ENCODE assay signal across 17 cellular contexts in genomic region chr2:46117379-46117778, GRCh38.
A peak's percentile ranks its signal among the peaks of the same experiment; 100 is the strongest.
DNase-seq lines count a peak whose midpoint lies in the region; ATAC-seq, FAIRE-seq and TF ChIP-seq lines count a peak whose summit lies in the region.
"Had no signal": no experiment of that assay in that cellular context is flagged by ENCODE, and none has a peak within 500 bp of the region (broad histone marks: within the 10 kb centered on the region; RNA-seq: fewer than 3 reads in every experiment).

No MANE protein-coding gene starts in this region.

- intact Hi-C loops in mammary epithelial cell (cut with micrococcal nuclease) = loop anchor here (1.0 kb wide), 1 partner anchor 19 kb away; no protein-coding TSS in a partner anchor
- intact Hi-C loops in left lung (cut with DNase I) = no loop called here
- intact Hi-C loops in pancreas (cut with DNase I) = no loop called here
- intact Hi-C loops in prostate gland (cut with DNase I) = no loop called here

- FAIRE-seq in pancreas (lab: Jason Lieb, UNC) = no peak

- WGBS in mammary epithelial cell (ENCODE audit: low coverage, missing lambda C conversion rate) = 15% methylated on average over 2 of the region's 2 CpGs
- WGBS in pancreas, 2 donors = 91 to 98% methylated on average over 2 of the region's 2 CpGs
- 93% methylated on average over 2 of the region's 2 CpGs for WGBS in prostate gland

- no peaks in the 10 kb centered on the region for H3K36me3 Mint-ChIP-seq in endothelial cell (ENCODE audit: low read depth, unreplicated experiment)

- BruUV-seq in mammary epithelial cell (replicated peaks; lab: Mats Ljungman, UMichigan) = no TSS peak

- H3K36me3 ChIP-seq in mammary epithelial cell (ENCODE audit: insufficient read depth, low read length) (no peaks in the 10 kb centered on the region), left lung (no peaks in the 10 kb centered on the region), pancreas (no peaks in the 10 kb centered on the region), prostate gland (no peaks in the 10 kb centered on the region)

- no peak overlapping the region for H3K9ac ChIP-seq in mammary epithelial cell (ENCODE audit: insufficient read depth, low read length)

- H3K27ac ChIP-seq in mammary epithelial cell (ENCODE audit: insufficient read depth, low read depth, low read length) (peak overlapping the region; percentile 34), left lung (no peak overlapping the region), pancreas (no peak overlapping the region), prostate gland (no peak overlapping the region)
- H3K27ac ChIP-seq: C4-2B had no signal

- TF ChIP-seq CTCF in mammary epithelial cell (conservative IDR thresholded peaks at IDR 0.05 in 1 of 2, IDR thresholded peaks at IDR 0.05 in 1 of 2; ENCODE audit: extremely low read depth in 1 of 2, insufficient read depth in 1 of 2, low read depth in 1 of 2, low read length in 2 of 2) (no peak), left lung (IDR thresholded peaks at IDR 0.05) (no peak), pancreas (IDR thresholded peaks at IDR 0.05) (no peak), endothelial cell (IDR thresholded peaks at IDR 0.05; ENCODE audit: unreplicated experiment) (no peak), prostate gland (IDR thresholded peaks at IDR 0.05) (no peak)

- CTCF ChIA-PET in mammary epithelial cell (lab: Charles Lee; ENCODE audit: low non-redundant PET) = no interaction called here

- ATAC-seq in left lung = peak; percentile 53
- no peak for ATAC-seq in pancreas
- ATAC-seq: Panc1 had no signal

- in situ Hi-C loops in mammary epithelial cell (cut with MboI; ENCODE audit: low sequenced_read_pairs in 2 of 2) = no loop called here

- H3K4me3 Mint-ChIP-seq in endothelial cell (ENCODE audit: unreplicated experiment) = no peak overlapping the region
- H3K4me3 Mint-ChIP-seq: mesothelial cell of epicardium had no signal

- H2AFZ ChIP-seq in mammary epithelial cell (ENCODE audit: low read depth, low read length) = peak overlapping the region; percentile 9

- H3K9me3 Mint-ChIP-seq in endothelial cell (ENCODE audit: unreplicated experiment) = no peaks in the 10 kb centered on the region
- H3K9me3 Mint-ChIP-seq: mesothelial cell of epicardium had no signal

- H3K27ac Mint-ChIP-seq in endothelial cell (ENCODE audit: unreplicated experiment) = no peak overlapping the region

- DNase-seq in Daoy (ENCODE audit: low read depth) = peak; percentile 89
- DNase-seq in LHCN-M2 (ENCODE audit: low read depth) = peak; percentile 73
- DNase-seq in mammary epithelial cell = peak; percentile 81
- DNase-seq in left lung = no peak
- DNase-seq in pancreas = no peak
- no peak for DNase-seq in endothelial cell (ENCODE audit: low spot score)
- DNase-seq in RPMI8226 = no peak
- no peak for DNase-seq in prostate gland (ENCODE audit: low spot score)
- DNase-seq: activated naive CD4-positive, alpha-beta T cell treated with anti-CD3 and anti-CD28 coated beads, Interleukin-2, amount 50 U/mL, for 16 hours; hypothalamus; NCI-H2227 treated with DMSO at 0.1 percent for 48 hours; stimulated activated CD4-positive, alpha-beta T cell treated with anti-CD3 and anti-CD28 coated beads, Interleukin-4, amount 100 ng/mL, for 1 hour; stimulated activated naive CD4-positive, alpha-beta T cell treated with Interleukin-2 at 50 U/mL for 16 hours; T1000 had no signal

- H4K20me1 ChIP-seq in mammary epithelial cell (ENCODE audit: insufficient read depth, low read length) = no peaks in the 10 kb centered on the region

- dilution Hi-C loops in mammary epithelial cell (cut with HindIII; ENCODE audit: low sequenced_read_pairs) = no loop called here

- TF ChIP-seq POLR2A in prostate gland (IDR thresholded peaks at IDR 0.05) = no peak

- H3K4me1 ChIP-seq in mammary epithelial cell (ENCODE audit: insufficient read depth, low read length) = peaks cover 14% of the 10 kb centered on the region
- H3K4me1 ChIP-seq in left lung = peaks cover 6 to 21% of the 10 kb centered on the region in 2 donors
- H3K4me1 ChIP-seq in pancreas = no peaks in the 10 kb centered on the region
- H3K4me1 ChIP-seq in prostate gland (replicated peaks) = no peaks in the 10 kb centered on the region

- H3K27me3 Mint-ChIP-seq in endothelial cell (ENCODE audit: unreplicated experiment) = no peaks in the 10 kb centered on the region

- no peaks in the 10 kb centered on the region for H3K79me2 ChIP-seq in mammary epithelial cell (ENCODE audit: insufficient read depth, low read length)

- peaks cover 31% of the 10 kb centered on the region for H3K4me1 Mint-ChIP-seq in endothelial cell (ENCODE audit: unreplicated experiment)

- no peak overlapping the region for H3K4me3 ChIP-seq in mammary epithelial cell (replicated peaks in 1 of 3; ENCODE audit: insufficient read depth in 1 of 3, low read depth in 2 of 3, low read length in 3 of 3)
- H3K4me3 ChIP-seq in left lung = no peak overlapping the region
- H3K4me3 ChIP-seq in pancreas = no peak overlapping the region
- H3K4me3 ChIP-seq in prostate gland = no peak overlapping the region

- H3K9me3 ChIP-seq in mammary epithelial cell (replicated peaks; ENCODE audit: insufficient read depth, low read length) (no peaks in the 10 kb centered on the region), left lung (no peaks in the 10 kb centered on the region), pancreas (no peaks in the 10 kb centered on the region), prostate gland (no peaks in the 10 kb centered on the region)

- H3K27me3 ChIP-seq in mammary epithelial cell (ENCODE audit: insufficient read depth, low read length) (no peaks in the 10 kb centered on the region), left lung (no peaks in the 10 kb centered on the region), pancreas (no peaks in the 10 kb centered on the region), prostate gland (replicated peaks; ENCODE audit: insufficient read depth) (no peaks in the 10 kb centered on the region)

- peak overlapping the region; percentile 34 for H3K4me2 ChIP-seq in mammary epithelial cell (ENCODE audit: insufficient read depth, low read depth, low read length)

Comparison
In these comparisons a context has a peak if more than half of its experiments do, and no peak if none do; other contexts are left out.
1. DNase-seq: peak in Daoy (single experiment), LHCN-M2 (single experiment) and mammary epithelial cell (single experiment); none in left lung (0 of 2), pancreas (0 of 6), endothelial cell (single experiment), RPMI8226 (single experiment) and prostate gland (single experiment).